1 cellular context compared by ENCODE assay signal in the genomic region with DNA sequence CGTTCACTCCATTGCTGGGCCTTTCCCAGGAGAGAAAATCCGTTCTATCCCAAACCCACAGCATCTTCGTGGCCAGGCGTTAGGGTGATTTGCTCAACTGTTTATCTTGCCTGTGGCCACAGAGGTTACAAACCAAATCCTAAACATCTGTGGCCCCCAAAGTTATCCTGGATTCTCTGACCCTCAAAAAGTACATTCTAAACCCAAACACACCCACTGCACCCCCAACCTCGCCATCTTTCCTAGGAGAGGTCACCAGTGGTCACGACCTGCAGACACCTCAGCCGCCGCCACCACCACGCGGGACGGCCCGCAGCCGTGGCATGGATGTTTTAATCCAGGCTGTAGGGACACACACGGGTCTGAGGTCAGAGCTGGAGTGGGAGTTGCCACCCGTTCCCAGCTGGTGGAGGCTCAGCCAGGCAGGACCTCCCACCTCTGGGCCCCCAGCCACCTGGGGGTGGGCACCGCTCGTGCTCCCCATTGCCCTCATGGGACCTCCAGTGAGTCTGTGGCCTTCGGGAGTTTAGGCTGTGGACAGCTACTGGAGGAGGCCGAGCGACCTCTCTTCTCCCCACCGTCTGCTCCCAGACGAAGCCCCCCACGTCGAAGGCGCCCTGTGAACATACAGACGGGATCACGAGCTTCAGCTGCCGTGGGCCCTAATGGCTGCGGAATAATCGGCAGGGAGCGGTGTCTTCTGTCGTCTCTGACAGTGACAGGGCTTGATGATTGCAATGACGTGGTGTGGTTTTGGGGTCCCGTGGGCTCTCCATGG.
TF ChIP-seq lines count a peak whose summit lies in the region.

No MANE protein-coding gene starts in this region.

TF ChIP-seq in HepG2, 621 proteins besides CTCF, POLR2A, EP300 and RAD21:
- TF ChIP-seq ZNF589 (CRISPR knock-in tag; conservative IDR thresholded peaks at IDR 0.05) (no peak), YY1 (IDR thresholded peaks at IDR 0.05; ENCODE audit: insufficient read depth, insufficient replicate concordance, low read depth, low read length) (no peak), CREB1 (IDR thresholded peaks at IDR 0.05) (0 out of 2 replicates have a peak, but pooled peaks have one; percentile 20), CREB1 (CRISPR knock-in tag; IDR thresholded peaks at IDR 0.05) (no peak), ZFP62 (CRISPR knock-in tag; IDR thresholded peaks at IDR 0.05) (no peak), TAF1 (CRISPR knock-in tag; IDR thresholded peaks at IDR 0.05) (no peak)
- TF ChIP-seq, protein P1, sequence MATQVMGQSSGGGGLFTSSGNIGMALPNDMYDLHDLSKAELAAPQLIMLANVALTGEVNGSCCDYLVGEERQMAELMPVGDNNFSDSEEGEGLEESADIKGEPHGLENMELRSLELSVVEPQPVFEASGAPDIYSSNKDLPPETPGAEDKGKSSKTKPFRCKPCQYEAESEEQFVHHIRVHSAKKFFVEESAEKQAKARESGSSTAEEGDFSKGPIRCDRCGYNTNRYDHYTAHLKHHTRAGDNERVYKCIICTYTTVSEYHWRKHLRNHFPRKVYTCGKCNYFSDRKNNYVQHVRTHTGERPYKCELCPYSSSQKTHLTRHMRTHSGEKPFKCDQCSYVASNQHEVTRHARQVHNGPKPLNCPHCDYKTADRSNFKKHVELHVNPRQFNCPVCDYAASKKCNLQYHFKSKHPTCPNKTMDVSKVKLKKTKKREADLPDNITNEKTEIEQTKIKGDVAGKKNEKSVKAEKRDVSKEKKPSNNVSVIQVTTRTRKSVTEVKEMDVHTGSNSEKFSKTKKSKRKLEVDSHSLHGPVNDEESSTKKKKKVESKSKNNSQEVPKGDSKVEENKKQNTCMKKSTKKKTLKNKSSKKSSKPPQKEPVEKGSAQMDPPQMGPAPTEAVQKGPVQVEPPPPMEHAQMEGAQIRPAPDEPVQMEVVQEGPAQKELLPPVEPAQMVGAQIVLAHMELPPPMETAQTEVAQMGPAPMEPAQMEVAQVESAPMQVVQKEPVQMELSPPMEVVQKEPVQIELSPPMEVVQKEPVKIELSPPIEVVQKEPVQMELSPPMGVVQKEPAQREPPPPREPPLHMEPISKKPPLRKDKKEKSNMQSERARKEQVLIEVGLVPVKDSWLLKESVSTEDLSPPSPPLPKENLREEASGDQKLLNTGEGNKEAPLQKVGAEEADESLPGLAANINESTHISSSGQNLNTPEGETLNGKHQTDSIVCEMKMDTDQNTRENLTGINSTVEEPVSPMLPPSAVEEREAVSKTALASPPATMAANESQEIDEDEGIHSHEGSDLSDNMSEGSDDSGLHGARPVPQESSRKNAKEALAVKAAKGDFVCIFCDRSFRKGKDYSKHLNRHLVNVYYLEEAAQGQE (IDR thresholded peaks at IDR 0.05; ENCODE audit: borderline replicate concordance in 1 of 2, low read depth in 1 of 2, low read length in 2 of 2), result no peak
